Comparison of ENCODE assay signal across 11 cellular contexts in genomic region chr12:132323171-132324010, GRCh38. TPM values are rescaled to one million over a fixed set of nuclear protein-coding genes. Genes with fewer than 3 reads are reported as not detected.
DNase-seq lines count a peak whose midpoint lies in the region; ATAC-seq and TF ChIP-seq lines count a peak whose summit lies in the region.
"Had no signal": no experiment of that assay in that cellular context is flagged by ENCODE, and none has a peak within 500 bp of the region (broad histone marks: within the 10 kb centered on the region; RNA-seq: fewer than 3 reads in every experiment).

No MANE protein-coding gene starts in this region.

- no peaks in the 10 kb centered on the region for H3K9me3 Mint-ChIP-seq in CD8-positive, alpha-beta memory T cell
- H3K9me3 Mint-ChIP-seq in T-cell (no peaks in the 10 kb centered on the region), WTC11 (no peaks in the 10 kb centered on the region)

- peak; percentile 49 to 83 (median 60) for ATAC-seq in T-cell (replicated peaks in 1 of 4)
- ATAC-seq in WTC11, result no peak
- ATAC-seq: sciatic nerve had no signal

- no peak overlapping the region for H3K4me3 ChIP-seq in CD8-positive, alpha-beta memory T cell (ENCODE audit: low read length)
- H3K4me3 ChIP-seq in choroid plexus epithelial cell (ENCODE audit: low read depth, low read length) (no peak overlapping the region), rectal smooth muscle tissue (ENCODE audit: low read length) (no peak overlapping the region), Peyer's patch (peak overlapping the region in 1 of 4 donors; percentile 4)
- H3K4me3 ChIP-seq: breast epithelium had no signal

- no peak for TF ChIP-seq POLR2A in Peyer's patch (IDR thresholded peaks at IDR 0.05)

- H3K9ac ChIP-seq in rectal smooth muscle tissue (ENCODE audit: low read length), result no peak overlapping the region

- H3K9me3 ChIP-seq in CD8-positive, alpha-beta memory T cell (ENCODE audit: low read length), result no peaks in the 10 kb centered on the region
- no peaks in the 10 kb centered on the region for H3K9me3 ChIP-seq in Peyer's patch
- H3K9me3 ChIP-seq: breast epithelium, upper lobe of left lung had no signal

- H3K27me3 Mint-ChIP-seq in CD8-positive, alpha-beta memory T cell, result peaks cover 18 to 38% of the 10 kb centered on the region in 2 donors
- H3K27me3 Mint-ChIP-seq in T-cell (peaks cover 0 to 41% of the 10 kb centered on the region in 2 donors), WTC11 (ENCODE audit: low read depth) (peaks cover 49% of the 10 kb centered on the region)

- no peaks in the 10 kb centered on the region for H3K27me3 ChIP-seq in CD8-positive, alpha-beta memory T cell (ENCODE audit: insufficient read depth, low read length, poor library complexity, severe bottlenecking)
- peaks cover 2% of the 10 kb centered on the region for H3K27me3 ChIP-seq in rectal smooth muscle tissue (ENCODE audit: control insufficient read depth, insufficient read depth, low read length)
- no peaks in the 10 kb centered on the region for H3K27me3 ChIP-seq in Peyer's patch

- H3K36me3 Mint-ChIP-seq in CD8-positive, alpha-beta memory T cell, result no peaks in the 10 kb centered on the region
- H3K36me3 Mint-ChIP-seq in T-cell (no peaks in the 10 kb centered on the region), WTC11 (no peaks in the 10 kb centered on the region)

- H3K4me1 Mint-ChIP-seq in CD8-positive, alpha-beta memory T cell, result peaks cover 9 to 20% (median 13%) of the 10 kb centered on the region in 3 donors
- H3K4me1 Mint-ChIP-seq in T-cell (peaks cover 18 to 20% (median 19%) of the 10 kb centered on the region in 3 donors), WTC11 (no peaks in the 10 kb centered on the region)

- peak in 2 of 5 donors; percentile 15 to 40 for DNase-seq in CD8-positive, alpha-beta memory T cell
- DNase-seq in T-cell (peak in 12 of 34 experiments; percentile 6 to 32 (median 20)), choroid plexus epithelial cell (ENCODE audit: low read depth) (peak; percentile 46), WTC11 (ENCODE audit: low spot score) (no peak), GDM1 (lab: John Stamatoyannopoulos, UW) (no peak), Peyer's patch (no peak), NCI-H1105 (lab: John Stamatoyannopoulos, UW) (no peak)

- H3K27ac ChIP-seq in CD8-positive, alpha-beta memory T cell (ENCODE audit: low read depth, low read length), result no peak overlapping the region
- H3K27ac ChIP-seq in rectal smooth muscle tissue (ENCODE audit: low read depth, low read length) (peak overlapping the region; percentile 2), Peyer's patch (no peak overlapping the region)
- H3K27ac ChIP-seq: breast epithelium, upper lobe of left lung had no signal

- peak overlapping the region; percentile 61 to 80 (median 74) for H3K4me3 Mint-ChIP-seq in CD8-positive, alpha-beta memory T cell
- peak overlapping the region; percentile 71 to 78 (median 72) for H3K4me3 Mint-ChIP-seq in T-cell
- H3K4me3 Mint-ChIP-seq in WTC11, result no peak overlapping the region

- POLR2A ChIA-PET in CD8-positive, alpha-beta memory T cell (lab: Charles Lee), result no interaction called here
- POLR2A ChIA-PET in T-cell (lab: Charles Lee), result no interaction called here
- POLR2A ChIA-PET in WTC11 (lab: Charles Lee), result no interaction called here

- TF ChIP-seq CTCF in choroid plexus epithelial cell (conservative IDR thresholded peaks at IDR 0.05; ENCODE audit: low read depth, low read length), result no peak
- TF ChIP-seq CTCF in WTC11 (IDR thresholded peaks at IDR 0.05), result no peak
- no peak for TF ChIP-seq CTCF in Peyer's patch (IDR thresholded peaks at IDR 0.05)

- H3K36me3 ChIP-seq in CD8-positive, alpha-beta memory T cell (ENCODE audit: insufficient read depth, low read length), result no peaks in the 10 kb centered on the region
- H3K36me3 ChIP-seq in rectal smooth muscle tissue (ENCODE audit: control insufficient read depth, insufficient read depth, low read length) (no peaks in the 10 kb centered on the region), Peyer's patch (no peaks in the 10 kb centered on the region)
- H3K36me3 ChIP-seq: breast epithelium, upper lobe of left lung had no signal

- peaks cover 5% of the 10 kb centered on the region for H3K4me1 ChIP-seq in CD8-positive, alpha-beta memory T cell (ENCODE audit: insufficient read depth, low read length)
- H3K4me1 ChIP-seq in rectal smooth muscle tissue (ENCODE audit: control insufficient read depth, insufficient read depth, low read length), result peaks cover 20% of the 10 kb centered on the region
- peaks cover 0 to 10% (median 0%) of the 10 kb centered on the region in 4 donors for H3K4me1 ChIP-seq in Peyer's patch

- peak overlapping the region in 6 of 8 donors; percentile 35 to 89 (median 70) for H3K27ac Mint-ChIP-seq in CD8-positive, alpha-beta memory T cell
- peak overlapping the region; percentile 80 to 85 for H3K27ac Mint-ChIP-seq in T-cell
- H3K27ac Mint-ChIP-seq in WTC11, result no peak overlapping the region

- CTCF ChIA-PET in CD8-positive, alpha-beta memory T cell (lab: Charles Lee), result no interaction called here
- CTCF ChIA-PET in T-cell (lab: Charles Lee), result no interaction called here
- CTCF ChIA-PET in WTC11 (lab: Charles Lee), result interaction anchor here (1.0 to 1.5 kb wide), 3 partner anchors 39 to 238 kb away, joined by 3 to 6 read pairs (median 5); no protein-coding TSS in a partner anchor

TF ChIP-seq in WTC11, 78 proteins besides CTCF, POLR2A, EP300 and RAD21:
- TF ChIP-seq ZNF219 (CRISPR knock-in tag; IDR thresholded peaks at IDR 0.05; ENCODE audit: borderline replicate concordance) (no peak), NR1H2 (CRISPR knock-in tag; IDR thresholded peaks at IDR 0.05) (no peak), FOXJ3 (CRISPR knock-in tag; IDR thresholded peaks at IDR 0.05; ENCODE audit: borderline replicate concordance) (no peak)
- TF ChIP-seq, protein P1, sequence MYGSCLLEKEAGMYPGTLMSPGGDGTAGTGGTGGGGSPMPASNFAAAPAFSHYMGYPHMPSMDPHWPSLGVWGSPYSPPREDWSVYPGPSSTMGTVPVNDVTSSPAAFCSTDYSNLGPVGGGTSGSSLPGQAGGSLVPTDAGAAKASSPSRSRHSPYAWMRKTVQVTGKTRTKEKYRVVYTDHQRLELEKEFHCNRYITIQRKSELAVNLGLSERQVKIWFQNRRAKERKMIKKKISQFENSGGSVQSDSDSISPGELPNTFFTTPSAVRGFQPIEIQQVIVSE (CRISPR knock-in tag; IDR thresholded peaks at IDR 0.05; ENCODE audit: borderline replicate concordance), result no peak
- TF ChIP-seq, protein P2, sequence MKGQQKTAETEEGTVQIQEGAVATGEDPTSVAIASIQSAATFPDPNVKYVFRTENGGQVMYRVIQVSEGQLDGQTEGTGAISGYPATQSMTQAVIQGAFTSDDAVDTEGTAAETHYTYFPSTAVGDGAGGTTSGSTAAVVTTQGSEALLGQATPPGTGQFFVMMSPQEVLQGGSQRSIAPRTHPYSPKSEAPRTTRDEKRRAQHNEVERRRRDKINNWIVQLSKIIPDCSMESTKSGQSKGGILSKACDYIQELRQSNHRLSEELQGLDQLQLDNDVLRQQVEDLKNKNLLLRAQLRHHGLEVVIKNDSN (CRISPR knock-in tag; IDR thresholded peaks at IDR 0.05), result no peak
TF ChIP-seq in WTC11: peak in this region for 0.

RNA-seq across cellular contexts. Expression of gene GALNT9, which starts 6.0 kb away (rescaled TPM):
- under 1 TPM in 1 of 2 experiments, not detected in 1; 0.18 TPM for total RNA-seq in CD8-positive, alpha-beta memory T cell
- polyA plus RNA-seq in CD8-positive, alpha-beta memory T cell, result not detected
- under 1 TPM in 1 of 5 donors, not detected in 4; 0.72 TPM for total RNA-seq in T-cell
- total RNA-seq in WTC11 (2021), result 0.66 to 1.1 TPM (median 0.90 TPM) in 3 replicates
- total RNA-seq in Peyer's patch, result not detected
- total RNA-seq: sciatic nerve had no signal
